ENCODE assay signal across 14 cellular contexts in the genomic region with DNA sequence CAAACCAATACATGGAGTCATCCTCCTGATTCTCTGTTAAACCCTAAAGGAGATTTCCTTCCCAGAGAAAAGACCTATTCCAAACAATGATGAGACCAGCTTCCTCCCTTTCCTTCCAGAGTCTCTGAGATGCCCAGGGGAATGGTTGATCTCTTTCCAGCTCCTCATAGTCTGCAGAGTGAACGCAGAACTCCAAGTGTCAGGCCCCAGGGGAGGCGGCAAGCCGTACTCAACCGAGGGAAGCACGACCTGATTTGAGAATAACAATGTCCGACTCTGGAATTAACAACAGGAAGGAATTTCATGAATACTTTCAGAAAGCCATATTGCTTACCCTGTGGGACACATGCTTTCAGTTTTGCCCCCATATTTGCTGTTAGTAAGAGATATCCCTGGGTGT.
DNase-seq lines count a peak whose midpoint lies in the region; ATAC-seq and TF ChIP-seq lines count a peak whose summit lies in the region.
"Had no signal": no experiment of that assay in that cellular context is flagged by ENCODE, and none has a peak within 500 bp of the region (broad histone marks: within the 10 kb centered on the region; RNA-seq: fewer than 3 reads in every experiment).

No MANE protein-coding gene starts in this region.

- WGBS in heart left ventricle, 4 donors = 54 to 72% (median 60%) methylated on average over 6 of the region's 6 CpGs

- TF ChIP-seq POLR2A in heart left ventricle (IDR thresholded peaks at IDR 0.05) = no peak

- intact Hi-C loops in heart left ventricle (cut with DNase I) (no loop called here), cardiac septum (cut with DNase I) (no loop called here), left ventricle myocardium superior (cut with micrococcal nuclease) (no loop called here), mucosa of descending colon (cut with DNase I, micrococcal nuclease) (no loop called here)

- no peaks in the 10 kb centered on the region for H3K9me3 Mint-ChIP-seq in osteocyte (ENCODE audit: unreplicated experiment)

- H3K36me3 Mint-ChIP-seq in osteocyte (ENCODE audit: unreplicated experiment) = no peaks in the 10 kb centered on the region

- H3K4me1 Mint-ChIP-seq in osteocyte (ENCODE audit: unreplicated experiment) = peaks cover 44% of the 10 kb centered on the region
- H3K4me1 Mint-ChIP-seq: B cell had no signal

- TF ChIP-seq CTCF in heart left ventricle (IDR thresholded peaks at IDR 0.05) = no peak
- TF ChIP-seq CTCF in osteocyte (IDR thresholded peaks at IDR 0.05) = no peak
- no peak for TF ChIP-seq CTCF in mucosa of descending colon (IDR thresholded peaks at IDR 0.05)

- peak overlapping the region in 4 of 12 donors; percentile 2 to 49 (median 14) for H3K27ac ChIP-seq in heart left ventricle

- H3K36me3 ChIP-seq in heart left ventricle = no peaks in the 10 kb centered on the region
- H3K36me3 ChIP-seq in mucosa of descending colon (ENCODE audit: low read depth) = no peaks in the 10 kb centered on the region

- H3K9me3 ChIP-seq in heart left ventricle (no peaks in the 10 kb centered on the region), mucosa of descending colon (no peaks in the 10 kb centered on the region)

- H3K4me1 ChIP-seq in heart left ventricle (peaks cover 0 to 15% (median 0%) of the 10 kb centered on the region in 12 donors), mucosa of descending colon (ENCODE audit: low read depth) (no peaks in the 10 kb centered on the region)

- no peaks in the 10 kb centered on the region for H3K27me3 ChIP-seq in heart left ventricle

- peak overlapping the region; percentile 98 for H3K27ac Mint-ChIP-seq in osteocyte (ENCODE audit: unreplicated experiment)
- H3K27ac Mint-ChIP-seq: B cell; CD4-positive, alpha-beta T cell had no signal

- peaks cover 1% of the 10 kb centered on the region for H3K27me3 Mint-ChIP-seq in osteocyte (ENCODE audit: unreplicated experiment)
- H3K27me3 Mint-ChIP-seq: B cell; CD4-positive, alpha-beta T cell had no signal

- ATAC-seq in heart left ventricle = peak in 1 of 4 donors; percentile 52
- ATAC-seq in left ventricle myocardium superior = peak; percentile 62
- no peak for ATAC-seq in mucosa of descending colon
- ATAC-seq: GM12878, HCT116 had no signal

- DNase-seq in heart left ventricle (peak; percentile 34 to 69 (median 54)), cardiac septum (ENCODE audit: low spot score) (no peak), left ventricle myocardium superior (peak; percentile 65), osteocyte (ENCODE audit: extremely low spot score, unreplicated experiment) (no peak), activated gamma-delta T cell treated with Interleukin-2 at 50 U/mL for 16 hours (no peak), mucosa of descending colon (no peak), cerebellar cortex (ENCODE audit: low spot score) (no peak)
- DNase-seq: C1 segment of cervical spinal cord; Calu3; CD4-positive, alpha-beta T cell; DMS 273 treated with DMSO at 0.1 percent for 48 hours had no signal

- no peak overlapping the region for H3K4me3 Mint-ChIP-seq in osteocyte (ENCODE audit: unreplicated experiment)
- H3K4me3 Mint-ChIP-seq: B cell; CD4-positive, alpha-beta T cell had no signal

- H3K4me3 ChIP-seq in heart left ventricle (no peak overlapping the region), mucosa of descending colon (no peak overlapping the region)
- H3K4me3 ChIP-seq: GM12878 had no signal

Comparison
In these comparisons a context has a peak if more than half of its experiments do, and no peak if none do; other contexts are left out.
1. DNase-seq: peak in heart left ventricle (5 of 5) and left ventricle myocardium superior (single experiment); none in cardiac septum (single experiment), osteocyte (single experiment), activated gamma-delta T cell treated with Interleukin-2 at 50 U/mL for 16 hours (single experiment), mucosa of descending colon (0 of 3) and cerebellar cortex (single experiment).